16 cellular contexts compared by ENCODE assay signal in the genomic region with DNA sequence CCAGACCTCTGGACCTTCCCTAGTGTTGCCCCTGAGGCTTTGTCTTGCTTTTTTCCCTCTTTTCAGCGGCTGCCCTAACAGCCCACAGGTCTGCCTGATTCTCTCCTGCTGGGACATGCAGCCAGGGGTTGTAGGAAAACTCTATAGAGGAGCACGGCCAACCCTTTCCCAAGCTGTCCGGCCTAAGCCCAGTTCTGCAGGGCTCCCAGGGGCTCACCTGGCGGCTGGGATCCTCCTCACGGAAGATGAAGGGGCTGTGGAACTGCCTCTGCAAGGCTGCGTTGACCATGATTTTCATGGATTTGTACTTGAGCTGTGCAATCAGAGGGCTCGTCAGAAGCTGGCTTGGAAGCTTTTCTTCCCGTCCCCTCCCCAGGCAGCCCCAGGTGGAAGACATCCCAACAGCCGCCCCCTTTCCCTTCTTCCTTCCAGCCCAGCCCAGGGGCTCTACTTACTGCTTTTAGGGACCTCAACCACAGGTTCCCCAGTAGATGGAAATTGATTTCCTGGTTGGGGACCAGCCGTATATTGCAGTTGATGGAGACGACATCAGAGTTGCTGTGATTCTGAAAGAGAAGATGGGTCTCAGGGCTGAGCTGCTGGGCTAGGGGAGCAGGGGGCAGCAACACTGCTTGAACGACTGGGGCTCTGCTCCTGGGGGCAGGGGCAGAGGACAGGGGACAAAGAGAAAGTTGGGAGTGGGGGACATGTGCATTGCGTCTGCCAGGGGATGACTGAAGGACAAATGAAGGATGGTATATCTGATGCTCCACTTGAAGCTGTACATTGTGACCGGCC. TPM values are rescaled to one million over a fixed set of nuclear protein-coding genes. Genes with fewer than 3 reads are reported as not detected.
DNase-seq lines count a peak whose midpoint lies in the region; ATAC-seq and TF ChIP-seq lines count a peak whose summit lies in the region.
"Had no signal": no experiment of that assay in that cellular context is flagged by ENCODE, and none has a peak within 500 bp of the region (broad histone marks: within the 10 kb centered on the region; RNA-seq: fewer than 3 reads in every experiment).

No MANE protein-coding gene starts in this region.

- intact Hi-C loops in activated CD4-positive, alpha-beta memory T cell treated with anti-CD3 and anti-CD28 coated beads for 36 hours (cut with micrococcal nuclease): loop anchor here (5.0 kb wide), 1 partner anchor 445 kb away; no protein-coding TSS in a partner anchor
- intact Hi-C loops in Calu3 (cut with micrococcal nuclease; ENCODE audit: unreplicated experiment): loop anchor here (5.0 kb wide), 3 partner anchors 230 to 365 kb away; no protein-coding TSS in a partner anchor
- intact Hi-C loops in OCI-LY7 (cut with micrococcal nuclease; ENCODE audit: unreplicated experiment): loop anchor here (2.0 to 5.0 kb wide), 2 partner anchors 231 to 245 kb away; no protein-coding TSS in a partner anchor

- no peaks in the 10 kb centered on the region for H3K36me3 Mint-ChIP-seq in activated CD4-positive, alpha-beta memory T cell treated with anti-CD3 and anti-CD28 coated beads, Interleukin-2, amount 10 ng/mL, durations not matched to agents 7 days and 5 days (ENCODE audit: low read depth)
- H3K36me3 Mint-ChIP-seq in activated CD4-positive, alpha-beta memory T cell treated with anti-CD3 and anti-CD28 coated beads for 36 hours: no peaks in the 10 kb centered on the region
- H3K36me3 Mint-ChIP-seq in type B pancreatic cell (no peaks in the 10 kb centered on the region), Calu3 (ENCODE audit: insufficient read depth, unreplicated experiment) (peaks cover 6% of the 10 kb centered on the region)
- H3K36me3 Mint-ChIP-seq: naive thymus-derived CD8-positive, alpha-beta T cell; T-cell had no signal

- H3K4me1 ChIP-seq in OCI-LY7 (ENCODE audit: insufficient read depth, low read length, poor library complexity, severe bottlenecking): peaks cover 4% of the 10 kb centered on the region

- H4K20me1 ChIP-seq in OCI-LY7 (ENCODE audit: insufficient read depth, low read length): no peaks in the 10 kb centered on the region

- CTCF ChIA-PET in activated CD4-positive, alpha-beta memory T cell treated with anti-CD3 and anti-CD28 coated beads, Interleukin-2, amount 10 ng/mL, durations not matched to agents 7 days and 5 days (lab: Charles Lee): interaction anchor here (0.7 to 2.7 kb wide), 34 partner anchors 9 to 572 kb away, joined by 3 to 37 read pairs (median 6); a partner anchor contains a TSS
- CTCF ChIA-PET in activated CD4-positive, alpha-beta memory T cell treated with anti-CD3 and anti-CD28 coated beads for 36 hours (lab: Charles Lee): interaction anchor here (0.7 to 4.4 kb wide), 27 partner anchors 10 to 370 kb away, joined by 3 to 66 read pairs (median 5); a partner anchor contains a TSS
- CTCF ChIA-PET in Calu3 (lab: Charles Lee): interaction anchor here (0.7 to 2.7 kb wide), 26 partner anchors 8 to 369 kb away, joined by 3 to 72 read pairs (median 4); a partner anchor contains a TSS
- CTCF ChIA-PET in OCI-LY7 (lab: Charles Lee; ENCODE audit: unreplicated experiment): interaction anchor here (1.2 to 1.7 kb wide), 2 partner anchors 32 to 55 kb away, joined by 4 to 7 read pairs; no protein-coding TSS in a partner anchor

- TF ChIP-seq CTCF in type B pancreatic cell (conservative IDR thresholded peaks at IDR 0.05) (no peak), Calu3 (IDR thresholded peaks at IDR 0.05; ENCODE audit: unreplicated experiment) (no peak), OCI-LY7 (conservative IDR thresholded peaks at IDR 0.05; ENCODE audit: low read length) (no peak)

- no peaks in the 10 kb centered on the region for H3K9me2 ChIP-seq in OCI-LY7 (ENCODE audit: insufficient read depth, low read length)

- no TSS peak for BruUV-seq in Calu3 (replicated peaks; lab: Mats Ljungman, UMichigan)
- no TSS peak for BruUV-seq in OCI-LY7 (replicated peaks; lab: Mats Ljungman, UMichigan)

- no peaks in the 10 kb centered on the region for H3K9me3 ChIP-seq in OCI-LY7 (ENCODE audit: low read length)
- H3K9me3 ChIP-seq: esophagus squamous epithelium, transverse colon had no signal

- no peaks in the 10 kb centered on the region for H3K36me3 ChIP-seq in OCI-LY7 (ENCODE audit: insufficient read depth, low read length)
- H3K36me3 ChIP-seq: esophagus squamous epithelium, transverse colon, WERI-Rb-1 had no signal

- H3K27ac ChIP-seq in OCI-LY7 (ENCODE audit: low read depth, low read length, poor library complexity, severe bottlenecking): no peak overlapping the region
- H3K27ac ChIP-seq: brain microvascular endothelial cell, transverse colon, WERI-Rb-1 had no signal

- H2AFZ ChIP-seq in OCI-LY7 (ENCODE audit: low read length): no peak overlapping the region

- DNase-seq in activated CD4-positive, alpha-beta memory T cell treated with anti-CD3 and anti-CD28 coated beads, Interleukin-2, amount 10 ng/mL, durations not matched to agents 7 days and 5 days: peak; percentile 11
- DNase-seq in activated CD4-positive, alpha-beta memory T cell treated with anti-CD3 and anti-CD28 coated beads for 36 hours: no peak
- peak; percentile 30 for DNase-seq in activated CD8-positive, alpha-beta memory T cell treated with anti-CD3 and anti-CD28 coated beads, Interleukin-2, amount 50 U/mL, for 48 hours
- DNase-seq in left lobe of liver (ENCODE audit: low spot score): peak; percentile 44
- DNase-seq in type B pancreatic cell (ENCODE audit: extremely low spot score, unreplicated experiment): peak; percentile 64
- no peak for DNase-seq in Calu3
- DNase-seq in OCI-LY7 (ENCODE audit: low spot score): no peak
- no peak for DNase-seq in NCI-H2171 (lab: John Stamatoyannopoulos, UW)
- DNase-seq: esophagus squamous epithelium had no signal

- H3K4me3 Mint-ChIP-seq in activated CD4-positive, alpha-beta memory T cell treated with anti-CD3 and anti-CD28 coated beads, Interleukin-2, amount 10 ng/mL, durations not matched to agents 7 days and 5 days: no peak overlapping the region
- H3K4me3 Mint-ChIP-seq in activated CD4-positive, alpha-beta memory T cell treated with anti-CD3 and anti-CD28 coated beads for 36 hours: no peak overlapping the region
- H3K4me3 Mint-ChIP-seq in type B pancreatic cell (no peak overlapping the region), Calu3 (ENCODE audit: low read depth, unreplicated experiment) (no peak overlapping the region)

- no peak overlapping the region for H3K27ac Mint-ChIP-seq in activated CD4-positive, alpha-beta memory T cell treated with anti-CD3 and anti-CD28 coated beads, Interleukin-2, amount 10 ng/mL, durations not matched to agents 7 days and 5 days
- H3K27ac Mint-ChIP-seq in activated CD4-positive, alpha-beta memory T cell treated with anti-CD3 and anti-CD28 coated beads for 36 hours: no peak overlapping the region
- peak overlapping the region; percentile 46 for H3K27ac Mint-ChIP-seq in type B pancreatic cell
- H3K27ac Mint-ChIP-seq in Calu3 (ENCODE audit: unreplicated experiment): no peak overlapping the region
- H3K27ac Mint-ChIP-seq: immature natural killer cell, T-cell had no signal

- no peak for ATAC-seq in left lobe of liver

- H3K9me3 Mint-ChIP-seq in activated CD4-positive, alpha-beta memory T cell treated with anti-CD3 and anti-CD28 coated beads, Interleukin-2, amount 10 ng/mL, durations not matched to agents 7 days and 5 days: no peaks in the 10 kb centered on the region
- no peaks in the 10 kb centered on the region for H3K9me3 Mint-ChIP-seq in activated CD4-positive, alpha-beta memory T cell treated with anti-CD3 and anti-CD28 coated beads for 36 hours
- H3K9me3 Mint-ChIP-seq in type B pancreatic cell (no peaks in the 10 kb centered on the region), Calu3 (ENCODE audit: low read depth, unreplicated experiment) (no peaks in the 10 kb centered on the region)
- H3K9me3 Mint-ChIP-seq: immature natural killer cell; naive thymus-derived CD8-positive, alpha-beta T cell; T-cell had no signal

- no peak overlapping the region for H3K4me3 ChIP-seq in OCI-LY7 (ENCODE audit: low read depth, low read length, poor library complexity, severe bottlenecking)
- H3K4me3 ChIP-seq: esophagus squamous epithelium, lung, transverse colon had no signal

- POLR2A ChIA-PET in activated CD4-positive, alpha-beta memory T cell treated with anti-CD3 and anti-CD28 coated beads, Interleukin-2, amount 10 ng/mL, durations not matched to agents 7 days and 5 days (lab: Charles Lee): interaction anchor here (0.8 to 2.0 kb wide), 2 partner anchors 30 to 58 kb away, joined by 3 to 19 read pairs; a partner anchor contains a TSS
- POLR2A ChIA-PET in activated CD4-positive, alpha-beta memory T cell treated with anti-CD3 and anti-CD28 coated beads for 36 hours (lab: Charles Lee): no interaction called here
- POLR2A ChIA-PET in OCI-LY7 (lab: Charles Lee): interaction anchor here (1.0 kb wide), 1 partner anchor 16 kb away, joined by 3 read pairs; no protein-coding TSS in a partner anchor

- peaks cover 7% of the 10 kb centered on the region for H3K27me3 Mint-ChIP-seq in activated CD4-positive, alpha-beta memory T cell treated with anti-CD3 and anti-CD28 coated beads, Interleukin-2, amount 10 ng/mL, durations not matched to agents 7 days and 5 days
- peaks cover 3% of the 10 kb centered on the region for H3K27me3 Mint-ChIP-seq in activated CD4-positive, alpha-beta memory T cell treated with anti-CD3 and anti-CD28 coated beads for 36 hours
- H3K27me3 Mint-ChIP-seq in type B pancreatic cell (no peaks in the 10 kb centered on the region), Calu3 (ENCODE audit: unreplicated experiment) (peaks cover 59% of the 10 kb centered on the region)

- H3K4me1 Mint-ChIP-seq in activated CD4-positive, alpha-beta memory T cell treated with anti-CD3 and anti-CD28 coated beads, Interleukin-2, amount 10 ng/mL, durations not matched to agents 7 days and 5 days: peaks cover 9% of the 10 kb centered on the region
- peaks cover 6% of the 10 kb centered on the region for H3K4me1 Mint-ChIP-seq in activated CD4-positive, alpha-beta memory T cell treated with anti-CD3 and anti-CD28 coated beads for 36 hours (ENCODE audit: low read depth)
- H3K4me1 Mint-ChIP-seq in type B pancreatic cell (ENCODE audit: unreplicated experiment): peaks cover 26% of the 10 kb centered on the region
- H3K4me1 Mint-ChIP-seq in Calu3 (ENCODE audit: low read depth, unreplicated experiment): peaks cover 13% of the 10 kb centered on the region

- no peaks in the 10 kb centered on the region for H3K79me2 ChIP-seq in OCI-LY7 (ENCODE audit: insufficient read depth, low read depth, low read length)

- H3K4me2 ChIP-seq in OCI-LY7 (ENCODE audit: low read length): no peak overlapping the region

RNA-seq across cellular contexts. Expression of a gene that starts 29.8 kb away (rescaled TPM):
- total RNA-seq in activated CD4-positive, alpha-beta memory T cell treated with anti-CD3 and anti-CD28 coated beads, Interleukin-2, amount 10 ng/mL, durations not matched to agents 7 days and 5 days: 10 to 100 TPM; 46.9 to 48.8 TPM
- 10 to 100 TPM; 32.6 to 34.2 TPM for total RNA-seq in activated CD4-positive, alpha-beta memory T cell treated with anti-CD3 and anti-CD28 coated beads for 36 hours
- total RNA-seq in left lobe of liver: 21.5 TPM
- total RNA-seq in type B pancreatic cell (ENCODE audit: low replicate concordance): 54.2 and 63.1 TPM in 2 replicates
- 41.4 and 53.3 TPM in 2 replicates for total RNA-seq in Calu3 (2022)
- total RNA-seq in OCI-LY7 (2014; rRNA removed; shearing (Covaris generic)): 35.5 and 37.1 TPM in 2 replicates
- 37.3 and 50.8 TPM in 2 replicates for total RNA-seq in OCI-LY7 (2022)

Comparison
In these comparisons a context has a peak if more than half of its experiments do, and no peak if none do; other contexts are left out.
1. DNase-seq: peak in activated CD4-positive, alpha-beta memory T cell treated with anti-CD3 and anti-CD28 coated beads, Interleukin-2, amount 10 ng/mL, durations not matched to agents 7 days and 5 days (single experiment), activated CD8-positive, alpha-beta memory T cell treated with anti-CD3 and anti-CD28 coated beads, Interleukin-2, amount 50 U/mL, for 48 hours (single experiment), left lobe of liver (single experiment) and type B pancreatic cell (single experiment); none in activated CD4-positive, alpha-beta memory T cell treated with anti-CD3 and anti-CD28 coated beads for 36 hours (single experiment), Calu3 (single experiment), OCI-LY7 (single experiment) and NCI-H2171 (single experiment).